Comparison of ENCODE assay signal across 11 cellular contexts in the genomic region with DNA sequence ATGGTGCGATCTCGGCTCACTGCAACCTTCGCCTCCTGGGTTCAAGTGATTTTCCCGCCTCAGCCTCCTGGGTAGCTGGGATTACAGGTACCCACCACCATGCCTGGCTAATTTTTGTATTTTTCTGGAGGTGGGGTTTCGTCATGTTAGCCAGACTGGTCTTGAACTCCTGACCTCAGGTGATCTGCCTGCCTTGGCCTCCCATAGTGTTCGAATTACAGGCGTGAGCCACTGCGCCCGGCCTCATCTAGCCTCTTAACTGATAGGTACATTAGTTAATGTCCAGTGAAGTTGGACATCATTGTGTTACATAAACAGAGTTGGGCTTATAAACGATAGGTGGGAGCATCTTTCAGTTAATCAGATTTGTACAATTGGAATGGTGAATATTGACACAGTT. TPM values are rescaled to one million over a fixed set of nuclear protein-coding genes. Genes with fewer than 3 reads are reported as not detected.
"Had no signal": no experiment of that assay in that cellular context is flagged by ENCODE, and none has a peak within 500 bp of the region (broad histone marks: within the 10 kb centered on the region; RNA-seq: fewer than 3 reads in every experiment).

No MANE protein-coding gene starts in this region.

RNA-seq across cellular contexts. Expression of a gene that starts 4.4 kb away (rescaled TPM):
- total RNA-seq: kidney epithelial cell, left cardiac atrium, left lung, left ventricle myocardium inferior, left ventricle myocardium superior, lower leg skin, lower lobe of right lung, lung microvascular endothelial cell, mammary epithelial cell, mesothelial cell of epicardium, myocyte had no signal
